ENCODE assay signal across 2 cellular contexts in the genomic region with DNA sequence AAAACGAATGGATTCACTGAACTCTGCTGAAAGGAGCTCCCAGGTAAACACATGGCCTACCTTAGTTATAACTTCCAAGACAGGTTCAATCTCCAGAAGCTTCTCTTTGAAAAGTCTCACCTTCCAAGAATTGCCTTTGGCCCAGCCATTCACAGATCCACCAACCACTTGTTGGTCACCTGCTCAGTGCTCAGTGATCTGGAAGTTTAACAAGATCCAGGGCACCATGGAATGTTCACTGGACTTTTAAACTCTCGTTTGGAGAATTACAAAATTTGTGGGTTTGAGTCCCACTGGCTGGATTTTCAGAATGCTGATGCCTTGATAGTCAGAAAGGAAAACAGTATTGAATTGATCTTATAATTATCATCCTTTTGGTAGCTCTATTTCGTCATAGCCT.
A peak's percentile ranks its signal among the peaks of the same experiment; 100 is the strongest.
TF ChIP-seq lines count a peak whose summit lies in the region.

No MANE protein-coding gene starts in this region.

TF ChIP-seq in liver, 16 proteins besides CTCF, POLR2A, EP300 and RAD21 (continued from another document):
- TF ChIP-seq, protein P1, sequence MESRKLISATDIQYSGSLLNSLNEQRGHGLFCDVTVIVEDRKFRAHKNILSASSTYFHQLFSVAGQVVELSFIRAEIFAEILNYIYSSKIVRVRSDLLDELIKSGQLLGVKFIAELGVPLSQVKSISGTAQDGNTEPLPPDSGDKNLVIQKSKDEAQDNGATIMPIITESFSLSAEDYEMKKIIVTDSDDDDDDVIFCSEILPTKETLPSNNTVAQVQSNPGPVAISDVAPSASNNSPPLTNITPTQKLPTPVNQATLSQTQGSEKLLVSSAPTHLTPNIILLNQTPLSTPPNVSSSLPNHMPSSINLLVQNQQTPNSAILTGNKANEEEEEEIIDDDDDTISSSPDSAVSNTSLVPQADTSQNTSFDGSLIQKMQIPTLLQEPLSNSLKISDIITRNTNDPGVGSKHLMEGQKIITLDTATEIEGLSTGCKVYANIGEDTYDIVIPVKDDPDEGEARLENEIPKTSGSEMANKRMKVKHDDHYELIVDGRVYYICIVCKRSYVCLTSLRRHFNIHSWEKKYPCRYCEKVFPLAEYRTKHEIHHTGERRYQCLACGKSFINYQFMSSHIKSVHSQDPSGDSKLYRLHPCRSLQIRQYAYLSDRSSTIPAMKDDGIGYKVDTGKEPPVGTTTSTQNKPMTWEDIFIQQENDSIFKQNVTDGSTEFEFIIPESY (IDR thresholded peaks at IDR 0.05): no peak
- TF ChIP-seq HNF4A (conservative IDR thresholded peaks at IDR 0.05): peak; percentile 64 to 81
- TF ChIP-seq HNF4G (IDR thresholded peaks at IDR 0.05): no peak
- TF ChIP-seq MAX (IDR thresholded peaks at IDR 0.05): no peak
- no peak for TF ChIP-seq NR2F2 (IDR thresholded peaks at IDR 0.05)
- TF ChIP-seq RXRA (IDR thresholded peaks at IDR 0.05): peak in 1 of 2 donors; percentile 39

TF ChIP-seq in HepG2, 621 proteins besides CTCF, POLR2A, EP300 and RAD21 (continued from another document):
- no peak for TF ChIP-seq POGK (CRISPR knock-in tag; conservative IDR thresholded peaks at IDR 0.05)
- TF ChIP-seq SNAPC5 (CRISPR knock-in tag; IDR thresholded peaks at IDR 0.05; ENCODE audit: borderline replicate concordance): no peak
- TF ChIP-seq NCOA1 (CRISPR knock-in tag; IDR thresholded peaks at IDR 0.05): no peak
- TF ChIP-seq GATAD1 (CRISPR knock-in tag; IDR thresholded peaks at IDR 0.05): no peak
- TF ChIP-seq ZNF781 (CRISPR knock-in tag; IDR thresholded peaks at IDR 0.05; ENCODE audit: borderline replicate concordance, not compliant biosample characterization): no peak
- TF ChIP-seq TEF (CRISPR knock-in tag; IDR thresholded peaks at IDR 0.05): no peak
- no peak for TF ChIP-seq ZNF883 (CRISPR knock-in tag; IDR thresholded peaks at IDR 0.05; ENCODE audit: not compliant biosample characterization)
- no peak for TF ChIP-seq ZNF383 (CRISPR knock-in tag; IDR thresholded peaks at IDR 0.05; ENCODE audit: borderline replicate concordance)
- no peak for TF ChIP-seq HINFP (CRISPR knock-in tag; IDR thresholded peaks at IDR 0.05; ENCODE audit: low read depth)
- TF ChIP-seq ZNF713 (CRISPR knock-in tag; IDR thresholded peaks at IDR 0.05): no peak
- TF ChIP-seq ZNF10 (CRISPR knock-in tag; IDR thresholded peaks at IDR 0.05; ENCODE audit: borderline replicate concordance, low read depth): no peak
- no peak for TF ChIP-seq ZNF446 (CRISPR knock-in tag; IDR thresholded peaks at IDR 0.05)
